In genomic region chr2:140654565-140654964, GRCh38 we compare ENCODE assay signal across 17 cellular contexts.
A peak's percentile ranks its signal among the peaks of the same experiment; 100 is the strongest.
DNase-seq lines count a peak whose midpoint lies in the region; ATAC-seq, FAIRE-seq and TF ChIP-seq lines count a peak whose summit lies in the region.
"Had no signal": no experiment of that assay in that cellular context is flagged by ENCODE, and none has a peak within 500 bp of the region (broad histone marks: within the 10 kb centered on the region; RNA-seq: fewer than 3 reads in every experiment).

No MANE protein-coding gene starts in this region.

- H3K4me2 ChIP-seq in A549, result peak overlapping the region; percentile 68
- H3K4me2 ChIP-seq: BLaER1 treated with 17β-estradiol and CSF1 and Interleukin-3, amounts not matched to agents 10 nM and 100 nM had no signal

- WGBS in A549 (ENCODE audit: missing lambda C conversion rate), result 74% methylated on average over 3 of the region's 3 CpGs

- ATAC-seq in A549, result no peak
- peak; percentile 78 for ATAC-seq in SK-N-SH treated with all-trans-retinoic acid at 6 μM for 48 hours
- ATAC-seq in lower lobe of right lung, result no peak
- ATAC-seq: K562, PC-3 had no signal

- H3K27me3 ChIP-seq in lower lobe of right lung (ENCODE audit: low read depth), result no peaks in the 10 kb centered on the region
- H3K27me3 ChIP-seq: BLaER1 treated with 17β-estradiol and CSF1 and Interleukin-3, amounts not matched to agents 10 nM and 100 nM had no signal

- peak overlapping the region; percentile 46 to 78; a peak in 5 of 6 replicates for H3K27ac ChIP-seq in A549
- no peak overlapping the region for H3K27ac ChIP-seq in lower lobe of right lung
- H3K27ac ChIP-seq: BLaER1 treated with 17β-estradiol and CSF1 and Interleukin-3, amounts not matched to agents 10 nM and 100 nM; HL-60 had no signal

- TF ChIP-seq CTCF in A549 (IDR thresholded peaks at IDR 0.05) (no peak), fibroblast of the aortic adventitia (IDR thresholded peaks at IDR 0.05; ENCODE audit: insufficient read depth, low read length) (no peak), lower lobe of right lung (IDR thresholded peaks at IDR 0.05) (no peak)

- POLR2A ChIA-PET in A549 (lab: Yijun Ruan, JAX), result interaction anchor here (1.6 kb wide), 1 partner anchor 11 kb away, joined by 4 read pairs; no protein-coding TSS in a partner anchor

- TF ChIP-seq RAD21 in A549 (conservative IDR thresholded peaks at IDR 0.05 in 1 of 2, IDR thresholded peaks at IDR 0.05 in 1 of 2), result no peak

- no peaks in the 10 kb centered on the region for H3K36me3 ChIP-seq in lower lobe of right lung
- H3K36me3 ChIP-seq: BLaER1 treated with 17β-estradiol and CSF1 and Interleukin-3, amounts not matched to agents 10 nM and 100 nM had no signal

- TF ChIP-seq POLR2A in A549 (IDR thresholded peaks at IDR 0.05; ENCODE audit: low read length), result no peak

- CTCF ChIA-PET in A549 (lab: Yijun Ruan, JAX), result interaction anchor here (1.5 kb wide), 1 partner anchor 9 kb away, joined by 4 read pairs; no protein-coding TSS in a partner anchor

- intact Hi-C loops in lower lobe of right lung (cut with DNase I), result no loop called here

- DNase-seq in A549 (ENCODE audit: low read depth in 1 of 2, low spot score in 1 of 2) (no peak), NCI-H2171 treated with DMSO at 0.1 percent for 48 hours (lab: John Stamatoyannopoulos, UW) (peak; percentile 96), fibroblast of the aortic adventitia (ENCODE audit: low read depth) (peak; percentile 88), iPS-NIHi11 (ENCODE audit: low spot score) (no peak), lower lobe of right lung (no peak), superior temporal gyrus (ENCODE audit: extremely low spot score) (no peak), frontal cortex (ENCODE audit: low spot score in 2 of 2) (no peak)
- DNase-seq: 8988T, GOT3, NCI-H1048, NCI-H146, NCI-H510A treated with DMSO at 0.1 percent for 48 hours, PC-3 had no signal

- H3K4me3 ChIP-seq in A549, result no peak overlapping the region
- no peak overlapping the region for H3K4me3 ChIP-seq in fibroblast of the aortic adventitia (ENCODE audit: low read depth, low read length)
- no peak overlapping the region for H3K4me3 ChIP-seq in lower lobe of right lung
- H3K4me3 ChIP-seq: BLaER1 treated with 17β-estradiol and CSF1 and Interleukin-3, amounts not matched to agents 10 nM and 100 nM; K562 had no signal

- TF ChIP-seq EP300 in A549 (IDR thresholded peaks at IDR 0.05), result no peak

- H3K4me1 ChIP-seq in A549 (peaks cover 44% of the 10 kb centered on the region), lower lobe of right lung (no peaks in the 10 kb centered on the region)

- FAIRE-seq in A549 (lab: Jason Lieb, UNC), result no peak
- no peak for FAIRE-seq in frontal cortex (lab: Jason Lieb, UNC)
- FAIRE-seq: K562 had no signal

- H3K9me3 ChIP-seq in A549 (no peaks in the 10 kb centered on the region), lower lobe of right lung (no peaks in the 10 kb centered on the region)
- H3K9me3 ChIP-seq: BLaER1 treated with 17β-estradiol and CSF1 and Interleukin-3, amounts not matched to agents 10 nM and 100 nM had no signal

TF ChIP-seq in A549, 52 proteins besides CTCF, POLR2A, EP300 and RAD21:
- no peak for TF ChIP-seq MAFK (IDR thresholded peaks at IDR 0.05; ENCODE audit: partially characterized antibody)
- TF ChIP-seq HOXB5 (CRISPR knock-in tag; IDR thresholded peaks at IDR 0.05), result no peak
- no peak for TF ChIP-seq JUNB (IDR thresholded peaks at IDR 0.05)
- no peak for TF ChIP-seq BHLHE40 (IDR thresholded peaks at IDR 0.05; ENCODE audit: low read depth, low read length)
- TF ChIP-seq USF2 (IDR thresholded peaks at IDR 0.05), result no peak
- TF ChIP-seq NR3C1 (IDR thresholded peaks at IDR 0.05), result no peak
- TF ChIP-seq RFX5 (IDR thresholded peaks at IDR 0.05), result no peak
- no peak for TF ChIP-seq KDM5A (IDR thresholded peaks at IDR 0.05)
- no peak for TF ChIP-seq CBX2 (IDR thresholded peaks at IDR 0.05; ENCODE audit: borderline replicate concordance, low read depth)
- no peak for TF ChIP-seq HDAC2 (IDR thresholded peaks at IDR 0.05)

TF ChIP-seq in SK-N-SH treated with all-trans-retinoic acid at 6 μM for 48 hours, 23 proteins besides CTCF, POLR2A, EP300 and RAD21:
- TF ChIP-seq ISL1 (CRISPR knock-in tag; IDR thresholded peaks at IDR 0.05), result peak; percentile 73
- no peak for TF ChIP-seq SNAI2 (CRISPR knock-in tag; IDR thresholded peaks at IDR 0.05)
- TF ChIP-seq ZNF8 (CRISPR knock-in tag; IDR thresholded peaks at IDR 0.05), result no peak
- no peak for TF ChIP-seq ZFP30 (CRISPR knock-in tag; IDR thresholded peaks at IDR 0.05)
- TF ChIP-seq GLIS3 (CRISPR knock-in tag; IDR thresholded peaks at IDR 0.05), result no peak
- TF ChIP-seq, protein P1, sequence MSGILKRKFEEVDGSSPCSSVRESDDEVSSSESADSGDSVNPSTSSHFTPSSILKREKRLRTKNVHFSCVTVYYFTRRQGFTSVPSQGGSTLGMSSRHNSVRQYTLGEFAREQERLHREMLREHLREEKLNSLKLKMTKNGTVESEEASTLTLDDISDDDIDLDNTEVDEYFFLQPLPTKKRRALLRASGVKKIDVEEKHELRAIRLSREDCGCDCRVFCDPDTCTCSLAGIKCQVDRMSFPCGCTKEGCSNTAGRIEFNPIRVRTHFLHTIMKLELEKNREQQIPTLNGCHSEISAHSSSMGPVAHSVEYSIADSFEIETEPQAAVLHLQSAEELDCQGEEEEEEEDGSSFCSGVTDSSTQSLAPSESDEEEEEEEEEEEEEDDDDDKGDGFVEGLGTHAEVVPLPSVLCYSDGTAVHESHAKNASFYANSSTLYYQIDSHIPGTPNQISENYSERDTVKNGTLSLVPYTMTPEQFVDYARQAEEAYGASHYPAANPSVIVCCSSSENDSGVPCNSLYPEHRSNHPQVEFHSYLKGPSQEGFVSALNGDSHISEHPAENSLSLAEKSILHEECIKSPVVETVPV (CRISPR knock-in tag; IDR thresholded peaks at IDR 0.05), result 0 out of 2 replicates have a peak, but pooled peaks have one; percentile 45
- TF ChIP-seq TCF4 (CRISPR knock-in tag; IDR thresholded peaks at IDR 0.05; ENCODE audit: borderline replicate concordance), result peak; percentile 82

Comparison
In these comparisons a context has a peak if more than half of its experiments do, and no peak if none do; other contexts are left out.
1. DNase-seq: peak in NCI-H2171 treated with DMSO at 0.1 percent for 48 hours (single experiment) and fibroblast of the aortic adventitia (single experiment); none in A549 (0 of 2), iPS-NIHi11 (single experiment), lower lobe of right lung (single experiment), superior temporal gyrus (single experiment) and frontal cortex (0 of 2).